18 cellular contexts compared by ENCODE assay signal in genomic region chr11:10267821-10268220, GRCh38.
"Had no signal": no experiment of that assay in that cellular context is flagged by ENCODE, and none has a peak within 500 bp of the region (broad histone marks: within the 10 kb centered on the region; RNA-seq: fewer than 3 reads in every experiment).

No MANE protein-coding gene starts in this region.

- FAIRE-seq: TTC549 had no signal

- H3K4me3 Mint-ChIP-seq: activated naive CD8-positive, alpha-beta T cell treated with anti-CD3 and anti-CD28 coated beads for 36 hours; immature natural killer cell; naive B cell; neural crest cell; stimulated activated naive CD8-positive, alpha-beta T cell treated with anti-CD3 and anti-CD28 coated beads, Interleukin-15, Interleukin-2, amounts not matched to agents 100 ng/mL and 50 ng/mL, for 24 hours; T-helper 2 cell treated with Interferon-gamma antibody and Interleukin-4, amounts not matched to agents 5 μg/mL and 100 μg/mL, for 36 hours had no signal

- H3K4me3 ChIP-seq: coronary artery, heart right ventricle, left ventricle myocardium inferior, transverse colon, vagina had no signal

- H3K4me1 Mint-ChIP-seq: neural crest cell had no signal

- DNase-seq: activated CD4-positive, alpha-beta T cell treated with anti-CD3 and anti-CD28 coated beads, Interleukin-2, amount 50 U/mL, for 48 hours; activated naive CD8-positive, alpha-beta T cell treated with anti-CD3 and anti-CD28 coated beads for 36 hours; brain microvascular endothelial cell; central memory CD4-positive, alpha-beta T cell; heart right ventricle; immature natural killer cell; kidney glomerular epithelial cell; left ventricle myocardium inferior; mammary epithelial cell; naive B cell; transverse colon had no signal

- H3K9me3 Mint-ChIP-seq: activated naive CD8-positive, alpha-beta T cell treated with anti-CD3 and anti-CD28 coated beads for 36 hours; immature natural killer cell; naive B cell; stimulated activated naive CD8-positive, alpha-beta T cell treated with anti-CD3 and anti-CD28 coated beads, Interleukin-15, Interleukin-2, amounts not matched to agents 100 ng/mL and 50 ng/mL, for 24 hours; T-helper 2 cell treated with Interferon-gamma antibody and Interleukin-4, amounts not matched to agents 5 μg/mL and 100 μg/mL, for 36 hours had no signal

- H3K27ac ChIP-seq: brain microvascular endothelial cell, coronary artery, heart right ventricle, left ventricle myocardium inferior, transverse colon, vagina had no signal

- ATAC-seq: heart right ventricle had no signal

- H3K9me3 ChIP-seq: left ventricle myocardium inferior, transverse colon, vagina had no signal

- H3K27ac Mint-ChIP-seq: activated naive CD8-positive, alpha-beta T cell treated with anti-CD3 and anti-CD28 coated beads for 36 hours; immature natural killer cell; naive B cell; progenitor cell of endocrine pancreas; stimulated activated naive CD8-positive, alpha-beta T cell treated with anti-CD3 and anti-CD28 coated beads, Interleukin-15, Interleukin-2, amounts not matched to agents 100 ng/mL and 50 ng/mL, for 24 hours; T-helper 2 cell treated with Interferon-gamma antibody and Interleukin-4, amounts not matched to agents 5 μg/mL and 100 μg/mL, for 36 hours had no signal

- H3K4me1 ChIP-seq: vagina had no signal

- H3K27me3 Mint-ChIP-seq: activated naive CD8-positive, alpha-beta T cell treated with anti-CD3 and anti-CD28 coated beads for 36 hours; naive B cell; progenitor cell of endocrine pancreas; stimulated activated naive CD8-positive, alpha-beta T cell treated with anti-CD3 and anti-CD28 coated beads, Interleukin-15, Interleukin-2, amounts not matched to agents 100 ng/mL and 50 ng/mL, for 24 hours had no signal
